Comparison of ENCODE assay signal across 1 cellular context in genomic region chr18:32607816-32608215, GRCh38.
TF ChIP-seq lines count a peak whose summit lies in the region.

No MANE protein-coding gene starts in this region.

TF ChIP-seq in WTC11, 78 proteins besides CTCF, POLR2A, EP300 and RAD21 (continued from another document):
- TF ChIP-seq MLX (CRISPR knock-in tag; IDR thresholded peaks at IDR 0.05): no peak
- TF ChIP-seq ZNF416 (CRISPR knock-in tag; IDR thresholded peaks at IDR 0.05): no peak
- TF ChIP-seq ERG (CRISPR knock-in tag; IDR thresholded peaks at IDR 0.05): no peak
- no peak for TF ChIP-seq E2F4 (CRISPR knock-in tag; IDR thresholded peaks at IDR 0.05; ENCODE audit: borderline replicate concordance, low read depth)
- TF ChIP-seq ZNF281 (CRISPR knock-in tag; IDR thresholded peaks at IDR 0.05): no peak
TF ChIP-seq in WTC11: peak in this region for 0.
